Comparison of ENCODE assay signal across 8 cellular contexts in the genomic region with DNA sequence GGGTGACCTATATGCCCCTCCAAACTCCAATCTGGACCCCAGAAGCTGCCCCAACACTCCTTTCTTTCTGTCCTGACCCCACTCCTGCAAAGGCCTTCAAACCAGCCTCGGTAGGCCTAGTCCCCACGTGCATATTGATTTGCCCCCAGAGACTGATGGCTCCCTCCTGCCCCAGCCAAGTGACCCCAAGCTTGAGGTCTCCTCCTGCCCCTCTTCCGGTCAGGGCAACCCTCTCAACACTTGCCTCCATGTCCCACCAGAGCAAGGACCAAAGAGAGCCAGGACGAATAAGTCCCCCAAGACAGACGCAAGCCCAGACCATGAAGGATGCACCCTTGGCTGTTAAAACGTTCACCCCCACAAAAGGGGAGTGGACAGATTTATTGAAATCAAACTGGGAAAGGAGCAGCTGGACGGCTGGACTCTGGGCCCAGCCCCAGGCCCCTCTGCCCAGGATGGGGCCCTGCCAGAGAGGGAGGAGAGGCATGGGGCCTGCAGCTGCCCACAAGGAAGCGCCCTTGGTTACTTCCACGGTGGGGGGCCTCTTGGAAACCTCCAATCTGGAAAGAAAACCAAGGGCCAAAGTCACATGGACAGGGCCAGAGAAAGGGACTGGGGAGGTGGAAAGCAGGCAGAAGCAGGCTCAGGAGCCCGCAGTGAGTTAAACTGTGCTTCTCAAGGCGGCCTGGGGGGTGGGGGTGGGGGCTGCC. TPM values are rescaled to one million over a fixed set of nuclear protein-coding genes. Genes with fewer than 3 reads are reported as not detected.
A peak's percentile ranks its signal among the peaks of the same experiment; 100 is the strongest.
DNase-seq lines count a peak whose midpoint lies in the region; ATAC-seq, FAIRE-seq and TF ChIP-seq lines count a peak whose summit lies in the region.
"Had no signal": no experiment of that assay in that cellular context is flagged by ENCODE, and none has a peak within 500 bp of the region (broad histone marks: within the 10 kb centered on the region; RNA-seq: fewer than 3 reads in every experiment).

No MANE protein-coding gene starts in this region.

- H3K36me3 ChIP-seq in SK-N-MC (ENCODE audit: insufficient read depth, low read length) (peaks cover 16% of the 10 kb centered on the region), aorta (ENCODE audit: control insufficient read depth in 1 of 2, insufficient read depth in 2 of 2, low read length in 1 of 2) (no peaks in the 10 kb centered on the region)

- TF ChIP-seq RAD21 in A549 (conservative IDR thresholded peaks at IDR 0.05 in 1 of 2, IDR thresholded peaks at IDR 0.05 in 1 of 2): no peak

- H3K9me3 ChIP-seq in A549 (no peaks in the 10 kb centered on the region), SK-N-MC (ENCODE audit: low read depth, low read length) (no peaks in the 10 kb centered on the region), aorta (ENCODE audit: control insufficient read depth, low read length) (no peaks in the 10 kb centered on the region)

- POLR2A ChIA-PET in A549 (lab: Yijun Ruan, JAX): interaction anchor here (0.7 kb wide), 1 partner anchor 35 kb away, joined by 3 read pairs; no protein-coding TSS in a partner anchor

- no peak overlapping the region for H3K4me3 ChIP-seq in A549
- H3K4me3 ChIP-seq in SK-N-MC: 0 out of 2 replicates have a peak overlapping the region, but pooled peaks have one; percentile 95
- no peak overlapping the region for H3K4me3 ChIP-seq in aorta (ENCODE audit: low read length in 2 of 2)

- H3K4me1 Mint-ChIP-seq in immature natural killer cell: peaks cover 47 to 58% of the 10 kb centered on the region in 2 donors

- intact Hi-C loops in aorta (cut with DNase I): loop anchor here in 1 of 2 donors (10.0 kb wide), 1 partner anchor 61 kb away; the partner anchor contains the start of gene MAVS

- CTCF ChIA-PET in A549 (lab: Yijun Ruan, JAX): interaction anchor here (0.6 to 56.5 kb wide), 6 partner anchors 11 to 220 kb away, joined by 3 to 1634 read pairs (median 25); partner anchors contain the start of genes ADISSP and HSPA12B

- no peak for ATAC-seq in A549
- no peak for ATAC-seq in HG03571 (IDR thresholded peaks at IDR 0.05; ENCODE audit: unreplicated experiment)
- no peak for ATAC-seq in aorta (ENCODE audit: low FRiP score)

- no peaks in the 10 kb centered on the region for H3K27me3 ChIP-seq in aorta (ENCODE audit: control insufficient read depth in 1 of 2, insufficient read depth in 2 of 2, low read length in 1 of 2)

- peak overlapping the region in 1 of 2 experiments; percentile 96; a peak in 3 of 6 replicates for H3K27ac ChIP-seq in A549
- H3K27ac ChIP-seq in SK-N-MC: 0 out of 2 replicates have a peak overlapping the region, but pooled peaks have one; percentile 7
- no peak overlapping the region for H3K27ac ChIP-seq in aorta (ENCODE audit: low read depth in 1 of 2, low read length in 2 of 2)

- TF ChIP-seq POLR2A in A549 (IDR thresholded peaks at IDR 0.05; ENCODE audit: low read length): no peak

- FAIRE-seq in A549 (lab: Jason Lieb, UNC): no peak

- H3K36me3 Mint-ChIP-seq in immature natural killer cell: no peaks in the 10 kb centered on the region

- peak overlapping the region in 4 of 6 donors; percentile 21 to 80 (median 49) for H3K27ac Mint-ChIP-seq in immature natural killer cell

- 88% methylated on average over 11 of the region's 11 CpGs for WGBS in A549 (ENCODE audit: missing lambda C conversion rate)
- 67 to 71% methylated on average over 11 of the region's 11 CpGs for WGBS in aorta, 2 donors

- H3K4me2 ChIP-seq in A549: peak overlapping the region; percentile 97

- H3K9me3 Mint-ChIP-seq in immature natural killer cell: no peaks in the 10 kb centered on the region
- H3K9me3 Mint-ChIP-seq: activated CD4-positive, alpha-beta T cell treated with anti-CD3 and anti-CD28 coated beads, Interleukin-2, amount 10 ng/mL, durations not matched to agents 7 days and 5 days had no signal

- no peak for TF ChIP-seq CTCF in A549 (IDR thresholded peaks at IDR 0.05)

- DNase-seq in A549 (ENCODE audit: low read depth in 1 of 2, low spot score in 1 of 2): no peak
- no peak for DNase-seq in SK-N-MC (ENCODE audit: low read depth, low spot score)
- no peak for DNase-seq in immature natural killer cell
- DNase-seq in NCI-H524 (lab: John Stamatoyannopoulos, UW): no peak
- no peak for DNase-seq in aorta
- DNase-seq: activated CD4-positive, alpha-beta T cell treated with anti-CD3 and anti-CD28 coated beads, Interleukin-2, amount 10 ng/mL, durations not matched to agents 7 days and 5 days; NCI-H1092 had no signal

- TF ChIP-seq EP300 in A549 (IDR thresholded peaks at IDR 0.05): no peak

- peaks cover 42% of the 10 kb centered on the region for H3K4me1 ChIP-seq in A549
- no peaks in the 10 kb centered on the region for H3K4me1 ChIP-seq in aorta (ENCODE audit: control insufficient read depth in 1 of 2, insufficient read depth in 2 of 2, low read length in 2 of 2)

- H3K4me3 Mint-ChIP-seq in immature natural killer cell: peak overlapping the region in 2 of 5 donors; percentile 6 to 42

- H3K9ac ChIP-seq in SK-N-MC (ENCODE audit: insufficient read length): no peak overlapping the region

- H3K27me3 Mint-ChIP-seq in immature natural killer cell (ENCODE audit: low read depth in 3 of 3): peaks cover 2 to 8% (median 2%) of the 10 kb centered on the region in 3 donors

TF ChIP-seq in A549, 52 proteins besides CTCF, POLR2A, EP300 and RAD21 (continues in another document):
- TF ChIP-seq JUN (IDR thresholded peaks at IDR 0.05): 0 out of 5 replicates have a peak, but pooled peaks of 1 of the 2 experiments have one; percentile 1

RNA-seq across cellular contexts. Expression of gene SPEF1, which starts 2.4 kb away (rescaled TPM):
- polyA plus RNA-seq in A549 (2011; rRNA removed) (0.41 and 0.46 TPM in 2 replicates), A549 (2017; fragmentation: RNase III; extraction: RNeasy Plus Mini Kit Qiagen cat#74134 plus additional on column Dnase treatment) (0.89 to 1.4 TPM (median 1.3 TPM) in 3 replicates), immature natural killer cell (not detected), aorta (under 1 TPM in 1 of 2 donors, not detected in 1; 0.90 TPM)
- 1.1 and 1.2 TPM in 2 replicates for polyA plus RNA-seq in A549 (2012; cell fraction: cytosol; rRNA removed)
- polyA plus RNA-seq in A549 (2012; cell fraction: nucleus; rRNA removed): 4.2 and 4.5 TPM in 2 replicates
- 0.15 and 0.21 TPM in 2 replicates for polyA minus RNA-seq in A549 (2011; rRNA and poly(A)+ RNA removed)
- total RNA-seq in aorta: not detected

RNA-seq across cellular contexts. Expression of gene CENPB, which starts 2.9 kb away (rescaled TPM):
- 35.9 and 42.6 TPM in 2 replicates for polyA plus RNA-seq in A549 (2011; rRNA removed)
- polyA plus RNA-seq in A549 (2012; cell fraction: cytosol; rRNA removed): 57.6 and 77.1 TPM in 2 replicates
- 55.5 and 78.2 TPM in 2 replicates for polyA plus RNA-seq in A549 (2012; cell fraction: nucleus; rRNA removed)
- polyA plus RNA-seq in A549 (2017; fragmentation: RNase III; extraction: RNeasy Plus Mini Kit Qiagen cat#74134 plus additional on column Dnase treatment): 93.1 to 107 TPM (median 106 TPM) in 3 replicates
- polyA minus RNA-seq in A549 (2011; rRNA and poly(A)+ RNA removed): 49.1 and 52.8 TPM in 2 replicates
- 1 to 10 TPM; 1.0 to 1.7 (median 1.1) TPM for polyA plus RNA-seq in immature natural killer cell
- 10 to 100 TPM; 79.7 to 89.4 TPM for total RNA-seq in aorta
- 10 to 100 TPM; 44.7 to 86.8 TPM for polyA plus RNA-seq in aorta

RNA-seq across cellular contexts. Expression of gene CDC25B, which starts 12.4 kb away (rescaled TPM):
- polyA plus RNA-seq in A549 (2011; rRNA removed) (133 and 136 TPM in 2 replicates), A549 (2017; fragmentation: RNase III; extraction: RNeasy Plus Mini Kit Qiagen cat#74134 plus additional on column Dnase treatment) (129 to 150 TPM (median 140 TPM) in 3 replicates), immature natural killer cell (10 to 100 TPM; 25.3 to 42.0 (median 29.0) TPM), aorta (10 to 100 TPM in 1 of 2 donors, 1 to 10 TPM in 1; 9.9 to 87.5 TPM)
- 173 and 193 TPM in 2 replicates for polyA plus RNA-seq in A549 (2012; cell fraction: cytosol; rRNA removed)
- 307 and 346 TPM in 2 replicates for polyA plus RNA-seq in A549 (2012; cell fraction: nucleus; rRNA removed)
- 101 and 126 TPM in 2 replicates for polyA minus RNA-seq in A549 (2011; rRNA and poly(A)+ RNA removed)
- total RNA-seq in aorta: 10 to 100 TPM; 29.6 to 56.3 TPM

RNA-seq across cellular contexts. Expression of gene ADISSP, which starts 16.1 kb away (rescaled TPM):
- polyA plus RNA-seq in A549 (2011; rRNA removed): 43.9 and 44.0 TPM in 2 replicates
- polyA plus RNA-seq in A549 (2012; cell fraction: cytosol; rRNA removed): 162 and 207 TPM in 2 replicates
- 139 and 182 TPM in 2 replicates for polyA plus RNA-seq in A549 (2012; cell fraction: nucleus; rRNA removed)
- 93.2 to 104 TPM (median 95.2 TPM) in 3 replicates for polyA plus RNA-seq in A549 (2017; fragmentation: RNase III; extraction: RNeasy Plus Mini Kit Qiagen cat#74134 plus additional on column Dnase treatment)
- 49.7 and 55.6 TPM in 2 replicates for polyA minus RNA-seq in A549 (2011; rRNA and poly(A)+ RNA removed)
- polyA plus RNA-seq in immature natural killer cell: 10 to 100 TPM; 16.4 to 27.5 (median 16.6) TPM
- total RNA-seq in aorta: 10 to 100 TPM; 13.9 to 21.1 TPM
- 10 to 100 TPM in 1 of 2 donors, 1 to 10 TPM in 1; 8.5 to 14.0 TPM for polyA plus RNA-seq in aorta

RNA-seq across cellular contexts. Expression of gene AP5S1, which starts 36.7 kb away (rescaled TPM):
- polyA plus RNA-seq in A549 (2011; rRNA removed) (10.2 and 11.8 TPM in 2 replicates), A549 (2017; fragmentation: RNase III; extraction: RNeasy Plus Mini Kit Qiagen cat#74134 plus additional on column Dnase treatment) (17.7 to 20.6 TPM (median 19.9 TPM) in 3 replicates), immature natural killer cell (10 to 100 TPM; 16.3 to 23.1 (median 17.4) TPM), aorta (1 to 10 TPM; 4.4 to 5.9 TPM)
- polyA plus RNA-seq in A549 (2012; cell fraction: cytosol; rRNA removed): 15.6 and 19.0 TPM in 2 replicates
- polyA plus RNA-seq in A549 (2012; cell fraction: nucleus; rRNA removed): 15.2 and 20.0 TPM in 2 replicates
- 21.2 and 27.1 TPM in 2 replicates for polyA minus RNA-seq in A549 (2011; rRNA and poly(A)+ RNA removed)
- 10 to 100 TPM in 1 of 2 donors, 1 to 10 TPM in 1; 9.9 to 12.3 TPM for total RNA-seq in aorta

Comparison
In these comparisons a context has a peak if more than half of its experiments do, and no peak if none do; other contexts are left out.
1. RNA of gene CENPB, which starts 2.9 kb away (polyA plus RNA-seq): 35.9 to 107 TPM in A549 and 44.7 to 86.8 TPM in aorta; 1.0 to 1.7 TPM in immature natural killer cell; every median in the first group is over 10 times any median in the second.